In genomic region chr3:16498130-16498890, GRCh38 we compare ENCODE assay signal across 16 cellular contexts. TPM values are rescaled to one million over a fixed set of nuclear protein-coding genes. Genes with fewer than 3 reads are reported as not detected.
DNase-seq lines count a peak whose midpoint lies in the region; ATAC-seq and TF ChIP-seq lines count a peak whose summit lies in the region.
"Had no signal": no experiment of that assay in that cellular context is flagged by ENCODE, and none has a peak within 500 bp of the region (broad histone marks: within the 10 kb centered on the region; RNA-seq: fewer than 3 reads in every experiment).

No MANE protein-coding gene starts in this region.

- TF ChIP-seq CTCF in colonic mucosa (IDR thresholded peaks at IDR 0.05) = no peak

- H3K9me3 ChIP-seq in BLaER1 treated with 17β-estradiol and CSF1 and Interleukin-3, amounts not matched to agents 10 nM and 100 nM (replicated peaks in 1 of 11) = peaks cover 5 to 30% (median 15%) of the 10 kb centered on the region in 11 experiments; a peak in 16 of 22 replicates
- no peaks in the 10 kb centered on the region for H3K9me3 ChIP-seq in colonic mucosa
- H3K9me3 ChIP-seq in MG63 = no peaks in the 10 kb centered on the region
- H3K9me3 ChIP-seq: lower lobe of right lung had no signal

- intact Hi-C loops in colonic mucosa (cut with DNase I) = no loop called here

- H3K27me3 ChIP-seq in BLaER1 treated with 17β-estradiol and CSF1 and Interleukin-3, amounts not matched to agents 10 nM and 100 nM = no peaks in the 10 kb centered on the region
- H3K27me3 ChIP-seq in colonic mucosa = no peaks in the 10 kb centered on the region
- no peaks in the 10 kb centered on the region for H3K27me3 ChIP-seq in MG63

- ATAC-seq in GM18861 (IDR thresholded peaks at IDR 0.05; ENCODE audit: unreplicated experiment) (peak; percentile 26), HG02642 (IDR thresholded peaks at IDR 0.05; ENCODE audit: poor library complexity, unreplicated experiment) (no peak), GM19035 (IDR thresholded peaks at IDR 0.05; ENCODE audit: unreplicated experiment) (no peak)
- ATAC-seq: HepG2, lower lobe of right lung had no signal

- peaks cover 50 to 63% (median 55%) of the 10 kb centered on the region in 10 experiments for H3K4me1 ChIP-seq in BLaER1 treated with 17β-estradiol and CSF1 and Interleukin-3, amounts not matched to agents 10 nM and 100 nM
- no peaks in the 10 kb centered on the region for H3K4me1 ChIP-seq in colonic mucosa
- H3K4me1 ChIP-seq: parathyroid adenoma had no signal

- DNase-seq in Kasumi-1 (lab: John Stamatoyannopoulos, UW) = peak; percentile 18 to 19
- DNase-seq in iPS DF 19.7 (ENCODE audit: low read depth, low spot score) = peak; percentile 33
- no peak for DNase-seq in colonic mucosa
- DNase-seq in MG63 = no peak
- DNase-seq: activated T-cell treated with anti-CD3 and anti-CD28 coated beads, Interleukin-2, amount 50 U/mL, for 1 hour; lower lobe of right lung; NCI-H1417 treated with DMSO at 0.1 percent for 48 hours; NCI-H526 treated with DMSO at 0.1 percent for 48 hours; stimulated activated CD4-positive, alpha-beta T cell treated with anti-CD3 and anti-CD28 coated beads, Interleukin-15, amount 100 ng/mL, for 24 hours; stimulated activated CD8-positive, alpha-beta memory T cell treated with anti-CD3 and anti-CD28 coated beads, Interleukin-4, amount 100 ng/mL, for 48 hours had no signal

- no peak overlapping the region for H3K9ac ChIP-seq in BLaER1 treated with 17β-estradiol and CSF1 and Interleukin-3, amounts not matched to agents 10 nM and 100 nM
- no peak overlapping the region for H3K9ac ChIP-seq in colonic mucosa (ENCODE audit: low read depth in 2 of 2, low read length in 2 of 2)
- H3K9ac ChIP-seq: parathyroid adenoma had no signal

- H4K20me1 ChIP-seq in BLaER1 treated with 17β-estradiol and CSF1 and Interleukin-3, amounts not matched to agents 10 nM and 100 nM = peaks cover 21 to 100% (median 82%) of the 10 kb centered on the region in 11 experiments; a peak in 20 of 22 replicates

- H3K27ac ChIP-seq in BLaER1 treated with 17β-estradiol and CSF1 and Interleukin-3, amounts not matched to agents 10 nM and 100 nM = no peak overlapping the region
- H3K27ac ChIP-seq in colonic mucosa = no peak overlapping the region
- H3K27ac ChIP-seq: lower lobe of right lung, parathyroid adenoma had no signal

- peaks cover 40 to 79% (median 67%) of the 10 kb centered on the region in 11 experiments for H3K36me3 ChIP-seq in BLaER1 treated with 17β-estradiol and CSF1 and Interleukin-3, amounts not matched to agents 10 nM and 100 nM
- no peaks in the 10 kb centered on the region for H3K36me3 ChIP-seq in colonic mucosa
- H3K36me3 ChIP-seq in MG63 = no peaks in the 10 kb centered on the region
- H3K36me3 ChIP-seq: lower lobe of right lung had no signal

- no peak overlapping the region for H3K4me3 ChIP-seq in BLaER1 treated with 17β-estradiol and CSF1 and Interleukin-3, amounts not matched to agents 10 nM and 100 nM
- H3K4me3 ChIP-seq in colonic mucosa = no peak overlapping the region
- H3K4me3 ChIP-seq in MG63 = no peak overlapping the region
- H3K4me3 ChIP-seq: lower lobe of right lung had no signal

- peak overlapping the region in 7 of 11 experiments; percentile 5 to 45 (median 18); a peak in 10 of 22 replicates for H3K4me2 ChIP-seq in BLaER1 treated with 17β-estradiol and CSF1 and Interleukin-3, amounts not matched to agents 10 nM and 100 nM

RNA-seq across cellular contexts. Expression of gene RFTN1, which starts 15.2 kb away (rescaled TPM):
- 10 to 100 TPM in 1 of 2 donors, 1 to 10 TPM in 1; 4.0 to 10.2 TPM for total RNA-seq in colonic mucosa
- 42.1 and 44.1 TPM in 2 replicates for total RNA-seq in MG63 (2014; rRNA removed; shearing (Covaris generic); ENCODE audit: low replicate concordance)
- total RNA-seq: HepG2 had no signal

Comparison
In these comparisons a context has a peak if more than half of its experiments do, and no peak if none do; other contexts are left out.
1. DNase-seq: peak in Kasumi-1 (2 of 2) and iPS DF 19.7 (single experiment); none in colonic mucosa (single experiment) and MG63 (single experiment).